22 cellular contexts compared by ENCODE assay signal in the genomic region with DNA sequence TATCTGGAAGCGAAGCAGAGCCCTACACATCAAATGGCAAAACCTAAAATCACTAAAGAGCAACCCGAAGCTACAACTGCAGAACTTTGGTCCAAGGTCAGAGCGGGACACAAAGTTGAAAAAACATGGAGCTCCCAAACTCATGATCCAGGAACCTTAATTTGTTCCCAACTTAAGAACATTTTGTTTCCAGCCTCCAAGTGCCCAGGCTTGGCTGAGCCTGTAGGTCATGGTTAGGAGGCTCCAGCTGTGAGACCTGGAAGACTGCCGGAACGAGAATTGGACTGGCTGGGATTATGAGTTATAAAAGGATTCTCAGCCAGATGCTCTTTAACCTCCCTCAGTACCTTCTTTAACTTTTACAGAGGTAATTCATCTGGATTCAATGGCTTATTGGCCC.
"Had no signal": no experiment of that assay in that cellular context is flagged by ENCODE, and none has a peak within 500 bp of the region (broad histone marks: within the 10 kb centered on the region; RNA-seq: fewer than 3 reads in every experiment).

No MANE protein-coding gene starts in this region.

- H3K27me3 ChIP-seq: esophagus squamous epithelium, heart left ventricle, hepatocyte, neutrophil, sigmoid colon, stomach, vagina had no signal

- DNase-seq: dermis blood vessel endothelial cell; effector memory CD4-positive, alpha-beta T cell; esophagus squamous epithelium; heart left ventricle; kidney; mesenchymal stem cell; mucosa of descending colon; naive B cell; pancreas; sigmoid colon; stimulated activated CD4-positive, alpha-beta T cell treated with anti-CD3 and anti-CD28 coated beads, Interleukin-2, amount 100 ng/mL, for 24 hours; stimulated activated CD4-positive, alpha-beta T cell treated with anti-CD3 and anti-CD28 coated beads, Interleukin-4, amount 100 ng/mL, for 24 hours; stimulated activated naive CD4-positive, alpha-beta T cell treated with Interleukin-2 at 50 U/mL for 16 hours; stomach; trophoblast cell had no signal

- ATAC-seq: mucosa of descending colon; natural killer cell treated with Interleukin-12 subunit alpha and Interleukin-12 subunit beta and Interleukin-15 and Interleukin-18, amount 100 ng/mL, for 72 hours; pancreas; stimulated activated effector memory CD8-positive, alpha-beta T cell treated with anti-CD3 and anti-CD28 coated beads, Interleukin-12 subunit alpha, Interleukin-12 subunit beta, amount 100 ng/mL, for 72 hours had no signal

- H3K4me3 ChIP-seq: coronary artery, esophagus squamous epithelium, heart left ventricle, hepatocyte, mucosa of descending colon, pancreas, sigmoid colon, stomach, thoracic aorta, vagina had no signal

- H3K9me3 ChIP-seq: esophagus squamous epithelium, heart left ventricle, mucosa of descending colon, neutrophil, pancreas, sigmoid colon, stomach, thoracic aorta, vagina had no signal

- H3K4me1 ChIP-seq: esophagus squamous epithelium, heart left ventricle, pancreas, stomach, vagina had no signal

- H3K27ac ChIP-seq: coronary artery, heart left ventricle, hepatocyte, neutrophil, pancreas, stomach, vagina had no signal

- H3K36me3 ChIP-seq: esophagus squamous epithelium, heart left ventricle, neutrophil, pancreas, sigmoid colon, stomach, thoracic aorta, vagina had no signal
